Comparison of ENCODE assay signal across 16 cellular contexts in genomic region chr1:202938287-202938925, GRCh38.
"Had no signal": no experiment of that assay in that cellular context is flagged by ENCODE, and none has a peak within 500 bp of the region (broad histone marks: within the 10 kb centered on the region; RNA-seq: fewer than 3 reads in every experiment).

No MANE protein-coding gene starts in this region.

- ATAC-seq: foreskin keratinocyte; left lobe of liver; natural killer cell treated with Interleukin-12 subunit alpha and Interleukin-12 subunit beta and Interleukin-15 and Interleukin-18, amount 100 ng/mL, for 72 hours; stimulated activated naive CD8-positive, alpha-beta T cell treated with anti-CD3 and anti-CD28 coated beads, Interleukin-15, amount 100 ng/mL, for 72 hours had no signal

- DNase-seq: activated CD4-positive, alpha-beta T cell treated with anti-CD3 and anti-CD28 coated beads, Interleukin-2, amount 50 U/mL, for 48 hours; activated CD4-positive, CD25-positive, alpha-beta regulatory T cell treated with anti-CD3 and anti-CD28 coated beads, Interleukin-2, amount 50 U/mL, for 72 hours; activated gamma-delta T cell; activated naive CD8-positive, alpha-beta T cell treated with anti-CD3 and anti-CD28 coated beads, Interleukin-2, amount 10 ng/mL, durations not matched to agents 7 days and 5 days; activated T-cell treated with anti-CD3 and anti-CD28 coated beads, Interleukin-2, amount 50 U/mL, for 48 hours; aorta; dorsolateral prefrontal cortex; head of caudate nucleus; mammary epithelial cell; nucleus accumbens; stimulated activated CD4-positive, alpha-beta T cell treated with anti-CD3 and anti-CD28 coated beads, Interleukin-4, amount 100 ng/mL, for 4 hours; stimulated activated naive CD8-positive, alpha-beta T cell treated with anti-CD3 and anti-CD28 coated beads, Interleukin-15, amount 100 ng/mL, for 72 hours; testis had no signal
